1 cellular context compared by ENCODE assay signal in the genomic region with DNA sequence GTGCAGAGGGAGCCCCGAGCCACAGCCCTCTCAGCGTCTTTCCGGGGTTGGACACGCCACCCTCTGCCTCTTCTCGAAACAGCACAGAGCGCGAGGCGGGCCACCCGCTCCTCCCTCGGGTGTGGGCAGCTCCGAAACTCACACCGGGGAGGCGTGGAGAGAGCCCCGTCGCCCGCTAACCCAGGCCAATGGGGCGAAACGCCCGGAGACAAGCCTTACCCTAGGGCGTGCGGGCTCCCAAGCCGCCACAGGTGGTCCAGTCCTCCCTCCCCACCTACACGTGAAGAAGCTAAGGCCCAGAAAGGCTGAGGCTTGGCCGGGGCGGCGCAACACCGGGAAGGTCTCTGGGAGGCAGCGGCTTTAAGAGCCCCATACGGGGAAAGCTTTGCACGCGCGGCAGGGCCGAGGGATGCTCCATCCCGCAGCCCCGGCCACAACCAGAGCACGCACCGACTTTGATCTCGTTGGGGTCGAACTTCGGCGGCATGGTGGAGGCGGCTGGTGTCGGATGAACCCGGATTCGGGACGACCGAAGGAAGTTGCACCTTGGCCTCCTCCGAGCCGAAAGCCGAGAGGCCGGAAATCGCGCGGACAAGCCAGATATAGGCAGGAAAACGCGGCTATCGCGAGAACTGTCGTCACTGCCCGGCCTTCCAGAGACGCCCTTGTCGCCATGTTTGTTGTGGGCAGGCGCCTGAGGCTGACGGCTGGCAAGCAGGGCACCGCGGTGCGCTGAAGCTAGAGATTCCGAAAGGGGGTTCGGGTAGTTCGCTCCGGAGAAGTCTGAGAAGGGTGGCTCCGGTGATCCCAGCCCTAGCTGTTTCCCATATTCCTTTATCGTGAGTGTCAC.
TF ChIP-seq lines count a peak whose summit lies in the region.

A gene (plus strand): TSS at position 680 of the 850 bp plus-strand sequence. CDS start 3,018 bp downstream, outside the sequence.
A gene (minus strand): TSS at position 576 of the 850 bp plus-strand sequence. CDS start 89 bp downstream, at position 487.

TF ChIP-seq in HEK293, 187 proteins besides CTCF, POLR2A, EP300 and RAD21 (continued from another document and continues in another):
- TF ChIP-seq YY2 (tag by site-specific recombination; IDR thresholded peaks at IDR 0.05) (peak; percentile 82), ZSCAN16 (tag by site-specific recombination; IDR thresholded peaks at IDR 0.05) (no peak), TRIM28 (IDR thresholded peaks at IDR 0.05; ENCODE audit: borderline replicate concordance, low read length) (no peak), EGR2 (tag by site-specific recombination; IDR thresholded peaks at IDR 0.05; ENCODE audit: low read depth) (no peak), ZNF175 (tag by site-specific recombination; IDR thresholded peaks at IDR 0.05) (no peak), ZNF335 (tag by site-specific recombination; conservative IDR thresholded peaks at IDR 0.05) (no peak), ZNF132 (tag by site-specific recombination; IDR thresholded peaks at IDR 0.05; ENCODE audit: borderline replicate concordance) (no peak), ZNF792 (tag by site-specific recombination; IDR thresholded peaks at IDR 0.05) (no peak), HOXD13 (CRISPR knock-in tag; IDR thresholded peaks at IDR 0.05; ENCODE audit: borderline replicate concordance) (peak; percentile 83; the same call in 1 of the 2 replicates), ZBTB7A (tag by site-specific recombination; IDR thresholded peaks at IDR 0.05; ENCODE audit: low read depth) (no peak), IKZF3 (tag by site-specific recombination; IDR thresholded peaks at IDR 0.05) (no peak), ZNF133 (tag by site-specific recombination; IDR thresholded peaks at IDR 0.05) (no peak), ZNF10 (tag by site-specific recombination; IDR thresholded peaks at IDR 0.05) (no peak), ZEB2 (tag by site-specific recombination; IDR thresholded peaks at IDR 0.05) (peak; percentile 59; the same call in 1 of the 2 replicates), MZF1 (tag by site-specific recombination; IDR thresholded peaks at IDR 0.05; ENCODE audit: borderline replicate concordance) (no peak), ZBTB21 (tag by site-specific recombination; IDR thresholded peaks at IDR 0.05) (peak; percentile 47; the same call in 1 of the 2 replicates), PRDM1 (tag by site-specific recombination; IDR thresholded peaks at IDR 0.05) (no peak), ZNF211 (tag by site-specific recombination; IDR thresholded peaks at IDR 0.05; ENCODE audit: low read depth) (no peak), ZBTB8A (tag by site-specific recombination; IDR thresholded peaks at IDR 0.05) (peak; percentile 79), ZNF214 (tag by site-specific recombination; IDR thresholded peaks at IDR 0.05; ENCODE audit: borderline replicate concordance) (no peak), ZNF560 (tag by site-specific recombination; IDR thresholded peaks at IDR 0.05; ENCODE audit: borderline replicate concordance) (no peak), ZNF768 (tag by site-specific recombination; IDR thresholded peaks at IDR 0.05) (0 out of 2 replicates have a peak, but pooled peaks have one; percentile 31), ZIC2 (tag by site-specific recombination; IDR thresholded peaks at IDR 0.05) (peak; percentile 28; the same call in 1 of the 2 replicates), ZNF350 (tag by site-specific recombination; IDR thresholded peaks at IDR 0.05) (no peak), ZNF701 (tag by site-specific recombination; IDR thresholded peaks at IDR 0.05) (no peak), RBAK (tag by site-specific recombination; IDR thresholded peaks at IDR 0.05) (no peak), ZNF223 (tag by site-specific recombination; IDR thresholded peaks at IDR 0.05) (no peak), GLIS1 (tag by site-specific recombination; IDR thresholded peaks at IDR 0.05) (no peak; the same call in 1 of the 2 replicates), ZNF670 (tag by site-specific recombination; IDR thresholded peaks at IDR 0.05; ENCODE audit: low read depth) (no peak)
- TF ChIP-seq, protein P1, sequence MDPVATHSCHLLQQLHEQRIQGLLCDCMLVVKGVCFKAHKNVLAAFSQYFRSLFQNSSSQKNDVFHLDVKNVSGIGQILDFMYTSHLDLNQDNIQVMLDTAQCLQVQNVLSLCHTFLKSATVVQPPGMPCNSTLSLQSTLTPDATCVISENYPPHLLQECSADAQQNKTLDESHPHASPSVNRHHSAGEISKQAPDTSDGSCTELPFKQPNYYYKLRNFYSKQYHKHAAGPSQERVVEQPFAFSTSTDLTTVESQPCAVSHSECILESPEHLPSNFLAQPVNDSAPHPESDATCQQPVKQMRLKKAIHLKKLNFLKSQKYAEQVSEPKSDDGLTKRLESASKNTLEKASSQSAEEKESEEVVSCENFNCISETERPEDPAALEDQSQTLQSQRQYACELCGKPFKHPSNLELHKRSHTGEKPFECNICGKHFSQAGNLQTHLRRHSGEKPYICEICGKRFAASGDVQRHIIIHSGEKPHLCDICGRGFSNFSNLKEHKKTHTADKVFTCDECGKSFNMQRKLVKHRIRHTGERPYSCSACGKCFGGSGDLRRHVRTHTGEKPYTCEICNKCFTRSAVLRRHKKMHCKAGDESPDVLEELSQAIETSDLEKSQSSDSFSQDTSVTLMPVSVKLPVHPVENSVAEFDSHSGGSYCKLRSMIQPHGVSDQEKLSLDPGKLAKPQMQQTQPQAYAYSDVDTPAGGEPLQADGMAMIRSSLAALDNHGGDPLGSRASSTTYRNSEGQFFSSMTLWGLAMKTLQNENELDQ (tag by site-specific recombination; IDR thresholded peaks at IDR 0.05; ENCODE audit: low read depth), result no peak
- TF ChIP-seq, protein P2, sequence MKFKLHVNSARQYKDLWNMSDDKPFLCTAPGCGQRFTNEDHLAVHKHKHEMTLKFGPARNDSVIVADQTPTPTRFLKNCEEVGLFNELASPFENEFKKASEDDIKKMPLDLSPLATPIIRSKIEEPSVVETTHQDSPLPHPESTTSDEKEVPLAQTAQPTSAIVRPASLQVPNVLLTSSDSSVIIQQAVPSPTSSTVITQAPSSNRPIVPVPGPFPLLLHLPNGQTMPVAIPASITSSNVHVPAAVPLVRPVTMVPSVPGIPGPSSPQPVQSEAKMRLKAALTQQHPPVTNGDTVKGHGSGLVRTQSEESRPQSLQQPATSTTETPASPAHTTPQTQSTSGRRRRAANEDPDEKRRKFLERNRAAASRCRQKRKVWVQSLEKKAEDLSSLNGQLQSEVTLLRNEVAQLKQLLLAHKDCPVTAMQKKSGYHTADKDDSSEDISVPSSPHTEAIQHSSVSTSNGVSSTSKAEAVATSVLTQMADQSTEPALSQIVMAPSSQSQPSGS (tag by site-specific recombination; IDR thresholded peaks at IDR 0.05; ENCODE audit: low read depth), result peak; percentile 56
- TF ChIP-seq, protein P3, sequence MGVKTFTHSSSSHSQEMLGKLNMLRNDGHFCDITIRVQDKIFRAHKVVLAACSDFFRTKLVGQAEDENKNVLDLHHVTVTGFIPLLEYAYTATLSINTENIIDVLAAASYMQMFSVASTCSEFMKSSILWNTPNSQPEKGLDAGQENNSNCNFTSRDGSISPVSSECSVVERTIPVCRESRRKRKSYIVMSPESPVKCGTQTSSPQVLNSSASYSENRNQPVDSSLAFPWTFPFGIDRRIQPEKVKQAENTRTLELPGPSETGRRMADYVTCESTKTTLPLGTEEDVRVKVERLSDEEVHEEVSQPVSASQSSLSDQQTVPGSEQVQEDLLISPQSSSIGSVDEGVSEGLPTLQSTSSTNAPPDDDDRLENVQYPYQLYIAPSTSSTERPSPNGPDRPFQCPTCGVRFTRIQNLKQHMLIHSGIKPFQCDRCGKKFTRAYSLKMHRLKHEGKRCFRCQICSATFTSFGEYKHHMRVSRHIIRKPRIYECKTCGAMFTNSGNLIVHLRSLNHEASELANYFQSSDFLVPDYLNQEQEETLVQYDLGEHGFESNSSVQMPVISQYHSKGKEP (tag by site-specific recombination; IDR thresholded peaks at IDR 0.05), result no peak
- TF ChIP-seq, protein P4, sequence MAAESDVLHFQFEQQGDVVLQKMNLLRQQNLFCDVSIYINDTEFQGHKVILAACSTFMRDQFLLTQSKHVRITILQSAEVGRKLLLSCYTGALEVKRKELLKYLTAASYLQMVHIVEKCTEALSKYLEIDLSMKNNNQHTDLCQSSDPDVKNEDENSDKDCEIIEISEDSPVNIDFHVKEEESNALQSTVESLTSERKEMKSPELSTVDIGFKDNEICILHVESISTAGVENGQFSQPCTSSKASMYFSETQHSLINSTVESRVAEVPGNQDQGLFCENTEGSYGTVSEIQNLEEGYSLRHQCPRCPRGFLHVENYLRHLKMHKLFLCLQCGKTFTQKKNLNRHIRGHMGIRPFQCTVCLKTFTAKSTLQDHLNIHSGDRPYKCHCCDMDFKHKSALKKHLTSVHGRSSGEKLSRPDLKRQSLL (tag by site-specific recombination; IDR thresholded peaks at IDR 0.05), result peak; percentile 72
- TF ChIP-seq, protein P5, sequence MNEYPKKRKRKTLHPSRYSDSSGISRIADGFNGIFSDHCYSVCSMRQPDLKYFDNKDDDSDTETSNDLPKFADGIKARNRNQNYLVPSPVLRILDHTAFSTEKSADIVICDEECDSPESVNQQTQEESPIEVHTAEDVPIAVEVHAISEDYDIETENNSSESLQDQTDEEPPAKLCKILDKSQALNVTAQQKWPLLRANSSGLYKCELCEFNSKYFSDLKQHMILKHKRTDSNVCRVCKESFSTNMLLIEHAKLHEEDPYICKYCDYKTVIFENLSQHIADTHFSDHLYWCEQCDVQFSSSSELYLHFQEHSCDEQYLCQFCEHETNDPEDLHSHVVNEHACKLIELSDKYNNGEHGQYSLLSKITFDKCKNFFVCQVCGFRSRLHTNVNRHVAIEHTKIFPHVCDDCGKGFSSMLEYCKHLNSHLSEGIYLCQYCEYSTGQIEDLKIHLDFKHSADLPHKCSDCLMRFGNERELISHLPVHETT (tag by site-specific recombination; IDR thresholded peaks at IDR 0.05), result peak; percentile 82
- TF ChIP-seq, protein P6, sequence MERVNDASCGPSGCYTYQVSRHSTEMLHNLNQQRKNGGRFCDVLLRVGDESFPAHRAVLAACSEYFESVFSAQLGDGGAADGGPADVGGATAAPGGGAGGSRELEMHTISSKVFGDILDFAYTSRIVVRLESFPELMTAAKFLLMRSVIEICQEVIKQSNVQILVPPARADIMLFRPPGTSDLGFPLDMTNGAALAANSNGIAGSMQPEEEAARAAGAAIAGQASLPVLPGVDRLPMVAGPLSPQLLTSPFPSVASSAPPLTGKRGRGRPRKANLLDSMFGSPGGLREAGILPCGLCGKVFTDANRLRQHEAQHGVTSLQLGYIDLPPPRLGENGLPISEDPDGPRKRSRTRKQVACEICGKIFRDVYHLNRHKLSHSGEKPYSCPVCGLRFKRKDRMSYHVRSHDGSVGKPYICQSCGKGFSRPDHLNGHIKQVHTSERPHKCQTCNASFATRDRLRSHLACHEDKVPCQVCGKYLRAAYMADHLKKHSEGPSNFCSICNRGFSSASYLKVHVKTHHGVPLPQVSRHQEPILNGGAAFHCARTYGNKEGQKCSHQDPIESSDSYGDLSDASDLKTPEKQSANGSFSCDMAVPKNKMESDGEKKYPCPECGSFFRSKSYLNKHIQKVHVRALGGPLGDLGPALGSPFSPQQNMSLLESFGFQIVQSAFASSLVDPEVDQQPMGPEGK (tag by site-specific recombination; IDR thresholded peaks at IDR 0.05), result no peak
- TF ChIP-seq, protein P7, sequence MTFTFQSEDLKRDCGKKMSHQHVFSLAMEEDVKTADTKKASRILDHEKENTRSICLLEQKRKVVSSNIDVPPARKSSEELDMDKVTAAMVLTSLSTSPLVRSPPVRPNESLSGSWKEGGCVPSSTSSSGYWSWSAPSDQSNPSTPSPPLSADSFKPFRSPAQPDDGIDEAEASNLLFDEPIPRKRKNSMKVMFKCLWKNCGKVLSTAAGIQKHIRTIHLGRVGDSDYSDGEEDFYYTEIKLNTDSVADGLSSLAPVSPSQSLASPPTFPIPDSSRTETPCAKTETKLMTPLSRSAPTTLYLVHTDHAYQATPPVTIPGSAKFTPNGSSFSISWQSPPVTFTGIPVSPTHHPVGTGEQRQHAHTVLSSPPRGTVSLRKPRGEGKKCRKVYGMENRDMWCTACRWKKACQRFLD (tag by site-specific recombination; IDR thresholded peaks at IDR 0.05), result no peak
- TF ChIP-seq, protein P8, sequence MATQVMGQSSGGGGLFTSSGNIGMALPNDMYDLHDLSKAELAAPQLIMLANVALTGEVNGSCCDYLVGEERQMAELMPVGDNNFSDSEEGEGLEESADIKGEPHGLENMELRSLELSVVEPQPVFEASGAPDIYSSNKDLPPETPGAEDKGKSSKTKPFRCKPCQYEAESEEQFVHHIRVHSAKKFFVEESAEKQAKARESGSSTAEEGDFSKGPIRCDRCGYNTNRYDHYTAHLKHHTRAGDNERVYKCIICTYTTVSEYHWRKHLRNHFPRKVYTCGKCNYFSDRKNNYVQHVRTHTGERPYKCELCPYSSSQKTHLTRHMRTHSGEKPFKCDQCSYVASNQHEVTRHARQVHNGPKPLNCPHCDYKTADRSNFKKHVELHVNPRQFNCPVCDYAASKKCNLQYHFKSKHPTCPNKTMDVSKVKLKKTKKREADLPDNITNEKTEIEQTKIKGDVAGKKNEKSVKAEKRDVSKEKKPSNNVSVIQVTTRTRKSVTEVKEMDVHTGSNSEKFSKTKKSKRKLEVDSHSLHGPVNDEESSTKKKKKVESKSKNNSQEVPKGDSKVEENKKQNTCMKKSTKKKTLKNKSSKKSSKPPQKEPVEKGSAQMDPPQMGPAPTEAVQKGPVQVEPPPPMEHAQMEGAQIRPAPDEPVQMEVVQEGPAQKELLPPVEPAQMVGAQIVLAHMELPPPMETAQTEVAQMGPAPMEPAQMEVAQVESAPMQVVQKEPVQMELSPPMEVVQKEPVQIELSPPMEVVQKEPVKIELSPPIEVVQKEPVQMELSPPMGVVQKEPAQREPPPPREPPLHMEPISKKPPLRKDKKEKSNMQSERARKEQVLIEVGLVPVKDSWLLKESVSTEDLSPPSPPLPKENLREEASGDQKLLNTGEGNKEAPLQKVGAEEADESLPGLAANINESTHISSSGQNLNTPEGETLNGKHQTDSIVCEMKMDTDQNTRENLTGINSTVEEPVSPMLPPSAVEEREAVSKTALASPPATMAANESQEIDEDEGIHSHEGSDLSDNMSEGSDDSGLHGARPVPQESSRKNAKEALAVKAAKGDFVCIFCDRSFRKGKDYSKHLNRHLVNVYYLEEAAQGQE (tag by site-specific recombination; IDR thresholded peaks at IDR 0.05), result peak; percentile 64; the same call in 1 of the 2 replicates
- TF ChIP-seq, protein P9, sequence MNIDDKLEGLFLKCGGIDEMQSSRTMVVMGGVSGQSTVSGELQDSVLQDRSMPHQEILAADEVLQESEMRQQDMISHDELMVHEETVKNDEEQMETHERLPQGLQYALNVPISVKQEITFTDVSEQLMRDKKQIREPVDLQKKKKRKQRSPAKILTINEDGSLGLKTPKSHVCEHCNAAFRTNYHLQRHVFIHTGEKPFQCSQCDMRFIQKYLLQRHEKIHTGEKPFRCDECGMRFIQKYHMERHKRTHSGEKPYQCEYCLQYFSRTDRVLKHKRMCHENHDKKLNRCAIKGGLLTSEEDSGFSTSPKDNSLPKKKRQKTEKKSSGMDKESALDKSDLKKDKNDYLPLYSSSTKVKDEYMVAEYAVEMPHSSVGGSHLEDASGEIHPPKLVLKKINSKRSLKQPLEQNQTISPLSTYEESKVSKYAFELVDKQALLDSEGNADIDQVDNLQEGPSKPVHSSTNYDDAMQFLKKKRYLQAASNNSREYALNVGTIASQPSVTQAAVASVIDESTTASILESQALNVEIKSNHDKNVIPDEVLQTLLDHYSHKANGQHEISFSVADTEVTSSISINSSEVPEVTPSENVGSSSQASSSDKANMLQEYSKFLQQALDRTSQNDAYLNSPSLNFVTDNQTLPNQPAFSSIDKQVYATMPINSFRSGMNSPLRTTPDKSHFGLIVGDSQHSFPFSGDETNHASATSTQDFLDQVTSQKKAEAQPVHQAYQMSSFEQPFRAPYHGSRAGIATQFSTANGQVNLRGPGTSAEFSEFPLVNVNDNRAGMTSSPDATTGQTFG (tag by site-specific recombination; IDR thresholded peaks at IDR 0.05; ENCODE audit: borderline replicate concordance), result no peak; the same call in 1 of the 2 replicates
